Comparison of ENCODE assay signal across 8 cellular contexts in genomic region chr2:25342372-25343186, GRCh38. TPM values are rescaled to one million over a fixed set of nuclear protein-coding genes. Genes with fewer than 3 reads are reported as not detected.
DNase-seq lines count a peak whose midpoint lies in the region; ATAC-seq, FAIRE-seq and TF ChIP-seq lines count a peak whose summit lies in the region.

No MANE protein-coding gene starts in this region.

- H3K4me3 ChIP-seq in A673 (ENCODE audit: low read depth, low read length, poor library complexity, severe bottlenecking) (peak overlapping the region; percentile 82), keratinocyte (ENCODE audit: control insufficient read depth in 2 of 3, extremely low read depth in 1 of 3, insufficient read depth in 2 of 3, low read depth in 1 of 3, low read length in 3 of 3) (peak overlapping the region; percentile 53 to 65 (median 56))

- peak overlapping the region; percentile 28 for H3K9ac ChIP-seq in keratinocyte (ENCODE audit: control insufficient read depth, extremely low read depth, insufficient read depth, low read length)

- POLR2A ChIA-PET in A673 (lab: Charles Lee; ENCODE audit: low non-redundant PET): no interaction called here

- BruUV-seq in A673 (replicated peaks; lab: Mats Ljungman, UMichigan): no TSS peak

- no peaks in the 10 kb centered on the region for H3K79me2 ChIP-seq in keratinocyte (ENCODE audit: control insufficient read depth, insufficient read depth, low read length)

- TF ChIP-seq CTCF in A673 (conservative IDR thresholded peaks at IDR 0.05; ENCODE audit: low read depth, low read length) (peak; percentile 85), keratinocyte (optimal IDR thresholded peaks at IDR 0.05 in 1 of 3, IDR thresholded peaks at IDR 0.05 in 1 of 3, conservative IDR thresholded peaks at IDR 0.05 in 1 of 3; ENCODE audit: extremely low read depth in 1 of 3, insufficient read depth in 2 of 3, low read length in 3 of 3) (peak; percentile 77 to 96 (median 85))

- H3K4me1 ChIP-seq in A673 (ENCODE audit: insufficient read depth, low read length, poor library complexity, severe bottlenecking) (peaks cover 13% of the 10 kb centered on the region), keratinocyte (ENCODE audit: control insufficient read depth, extremely low read depth, insufficient read depth, low read length) (peaks cover 6% of the 10 kb centered on the region)

- peak overlapping the region; percentile 49 for H2AFZ ChIP-seq in keratinocyte (ENCODE audit: control insufficient read depth, low read length)

- H3K9me3 ChIP-seq in A673 (ENCODE audit: low read depth, low read length, poor library complexity, severe bottlenecking) (no peaks in the 10 kb centered on the region), keratinocyte (ENCODE audit: control insufficient read depth, low read depth, low read length) (no peaks in the 10 kb centered on the region)

- H3K4me2 ChIP-seq in keratinocyte (ENCODE audit: control insufficient read depth, extremely low read depth, insufficient read depth, low read depth, low read length): peak overlapping the region; percentile 80

- dilution Hi-C loops in keratinocyte (cut with MboI; ENCODE audit: extremely low pct_ligation_motif_present, low sequenced_read_pairs): no loop called here

- CTCF ChIA-PET in A673 (lab: Charles Lee): no interaction called here

- H3K27me3 ChIP-seq in A673 (replicated peaks; ENCODE audit: insufficient read depth, low read depth, low read length, poor library complexity): no peaks in the 10 kb centered on the region
- H3K27me3 ChIP-seq in keratinocyte (ENCODE audit: control insufficient read depth, extremely low read depth, insufficient read depth, low read length): no peaks in the 10 kb centered on the region

- intact Hi-C loops in A673 (cut with micrococcal nuclease; ENCODE audit: unreplicated experiment): no loop called here

- DNase-seq in A673 (ENCODE audit: low spot score): peak; percentile 82
- peak; percentile 85 for DNase-seq in NCI-H2196 (lab: John Stamatoyannopoulos, UW; ENCODE audit: unreplicated experiment)
- peak; percentile 83 for DNase-seq in activated CD4-positive, CD25-positive, alpha-beta regulatory T cell treated with anti-CD3 and anti-CD28 coated beads, Interleukin-2, amount 50 U/mL, for 72 hours
- DNase-seq in cerebellar cortex (ENCODE audit: low spot score): peak; percentile 75
- no peak for DNase-seq in keratinocyte (ENCODE audit: low read depth, low spot score)
- peak; percentile 75 for DNase-seq in stimulated activated CD4-positive, alpha-beta T cell treated with anti-CD3 and anti-CD28 coated beads, Interleukin-12 subunit alpha, Interleukin-12 subunit beta, amount 100 ng/mL, for 4 hours

- ATAC-seq in GM18858 (IDR thresholded peaks at IDR 0.05; ENCODE audit: unreplicated experiment): peak; percentile 66
- ATAC-seq in HG03064 (IDR thresholded peaks at IDR 0.05; ENCODE audit: low read depth, unreplicated experiment): peak; percentile 66

- H3K27ac ChIP-seq in A673 (ENCODE audit: low read depth, low read length, poor library complexity, severe bottlenecking) (peak overlapping the region; percentile 88), keratinocyte (ENCODE audit: control insufficient read depth, insufficient read depth, low read length) (no peak overlapping the region)

- no peak for FAIRE-seq in keratinocyte (lab: Jason Lieb, UNC)

- H4K20me1 ChIP-seq in keratinocyte (ENCODE audit: control insufficient read depth, extremely low read depth, insufficient read depth, low read length): no peaks in the 10 kb centered on the region

- H3K36me3 ChIP-seq in A673 (ENCODE audit: insufficient read depth, low read length, poor library complexity, severe bottlenecking): no peaks in the 10 kb centered on the region
- peaks cover 0 to 2% of the 10 kb centered on the region in 2 experiments for H3K36me3 ChIP-seq in keratinocyte (ENCODE audit: control insufficient read depth in 2 of 2, extremely low read depth in 1 of 2, insufficient read depth in 2 of 2, low read length in 2 of 2)

- H3K9me1 ChIP-seq in keratinocyte (ENCODE audit: control insufficient read depth, extremely low read depth, insufficient read depth, low read length): no peaks in the 10 kb centered on the region

RNA-seq across cellular contexts. Expression of gene DNMT3A, which starts 0.9 kb away (rescaled TPM):
- total RNA-seq in A673 (2021): 109 and 123 TPM in 2 replicates
- 1.5 to 2.2 TPM (median 2.1 TPM) in 3 replicates for polyA plus RNA-seq in keratinocyte
- 2.2 TPM for polyA plus RNA-seq in keratinocyte (2011; ENCODE audit: low read depth)
- 0.88 and 1.7 TPM in 2 replicates for polyA plus RNA-seq in keratinocyte (2011; cell fraction: cytosol; rRNA removed)
- 5.8 and 6.7 TPM in 2 replicates for polyA plus RNA-seq in keratinocyte (2011; cell fraction: nucleus; rRNA removed)
- polyA plus RNA-seq in keratinocyte (2012; ENCODE audit: low replicate concordance): 2.5 and 4.6 TPM in 2 replicates
- 4.8 to 16.5 TPM (median 10.5 TPM) in 3 replicates for polyA minus RNA-seq in keratinocyte
- polyA minus RNA-seq in keratinocyte (2011; cell fraction: cytosol; rRNA and poly(A)+ RNA removed): 5.6 TPM
- polyA minus RNA-seq in keratinocyte (2011; cell fraction: nucleus; rRNA and poly(A)+ RNA removed): 7.4 and 10.2 TPM in 2 replicates
